In genomic region chr21:45129231-45129923, GRCh38 we compare ENCODE assay signal across 8 cellular contexts. TPM values are rescaled to one million over a fixed set of nuclear protein-coding genes. Genes with fewer than 3 reads are reported as not detected.
DNase-seq lines count a peak whose midpoint lies in the region; ATAC-seq and FAIRE-seq lines count a peak whose summit lies in the region.

No MANE protein-coding gene starts in this region.

- peaks cover 28% of the 10 kb centered on the region for H3K4me1 Mint-ChIP-seq in T-helper 17 cell
- peaks cover 5 to 13% of the 10 kb centered on the region in 2 donors for H3K4me1 Mint-ChIP-seq in immature natural killer cell

- H3K9me3 Mint-ChIP-seq in immature natural killer cell: no peaks in the 10 kb centered on the region

- H3K9me3 ChIP-seq in T-helper 17 cell (ENCODE audit: control insufficient read depth, low read length, poor library complexity, severe bottlenecking): no peaks in the 10 kb centered on the region

- H3K4me3 Mint-ChIP-seq in T-helper 17 cell (no peak overlapping the region), immature natural killer cell (no peak overlapping the region)

- intact Hi-C loops in Right ventricle myocardium inferior (cut with DNase I) (loop anchor here (2.0 to 5.0 kb wide), 4 partner anchors 27 to 237 kb away; partner anchors contain the start of gene ADARB1), sciatic nerve (cut with DNase I) (loop anchor here (5.0 kb wide), 1 partner anchor 177 kb away; no protein-coding TSS in a partner anchor)

- no peaks in the 10 kb centered on the region for H3K36me3 Mint-ChIP-seq in T-helper 17 cell (ENCODE audit: low read depth)
- no peaks in the 10 kb centered on the region for H3K36me3 Mint-ChIP-seq in immature natural killer cell

- DNase-seq in ELR (ENCODE audit: low read depth) (peak; percentile 63), T-helper 17 cell (no peak), Right ventricle myocardium inferior (ENCODE audit: missing footprints) (no peak), sciatic nerve (ENCODE audit: low spot score) (peak; percentile 60), HTR-8/SVneo (ENCODE audit: insufficient read length, low spot score) (no peak), HK-2 (ENCODE audit: unreplicated experiment) (no peak), immature natural killer cell (no peak), NCI-H2029 (lab: John Stamatoyannopoulos, UW) (no peak)

- no peak for FAIRE-seq in HTR-8/SVneo (lab: Jason Lieb, UNC)

- H3K27me3 Mint-ChIP-seq in T-helper 17 cell (no peaks in the 10 kb centered on the region), immature natural killer cell (ENCODE audit: low read depth in 3 of 3) (peaks cover 0 to 4% (median 2%) of the 10 kb centered on the region in 3 donors)

- H3K27ac Mint-ChIP-seq in T-helper 17 cell: peak overlapping the region; percentile 16
- H3K27ac Mint-ChIP-seq in immature natural killer cell: no peak overlapping the region

- ATAC-seq in T-helper 17 cell (no peak), Right ventricle myocardium inferior (peak; percentile 80), sciatic nerve (peak; percentile 40)

RNA-seq across cellular contexts. Expression of gene ADARB1, which starts 55.0 kb away (rescaled TPM):
- 10 to 100 TPM; 28.4 to 37.0 TPM for total RNA-seq in T-helper 17 cell
- total RNA-seq in Right ventricle myocardium inferior: 15.1 TPM
- 35.0 TPM for total RNA-seq in sciatic nerve
- polyA plus RNA-seq in immature natural killer cell: 1 to 10 TPM; 3.0 to 4.5 (median 3.4) TPM

Comparison
In these comparisons a context has a peak if more than half of its experiments do, and no peak if none do; other contexts are left out.
1. DNase-seq: peak in ELR (single experiment) and sciatic nerve (single experiment); none in T-helper 17 cell (0 of 3), Right ventricle myocardium inferior (single experiment), HTR-8/SVneo (single experiment), HK-2 (single experiment), immature natural killer cell (0 of 3) and NCI-H2029 (single experiment).